ENCODE assay signal across 15 cellular contexts in genomic region chr3:106518516-106518915, GRCh38.
DNase-seq lines count a peak whose midpoint lies in the region; ATAC-seq and TF ChIP-seq lines count a peak whose summit lies in the region.
"Had no signal": no experiment of that assay in that cellular context is flagged by ENCODE, and none has a peak within 500 bp of the region (broad histone marks: within the 10 kb centered on the region; RNA-seq: fewer than 3 reads in every experiment).

No MANE protein-coding gene starts in this region.

- DNase-seq in A172 (ENCODE audit: low spot score) (peak; percentile 70), HFFc6 (peak; percentile 28), amniotic epithelial cell (ENCODE audit: low read depth) (peak; percentile 79), fibroblast of villous mesenchyme (ENCODE audit: low read depth) (peak; percentile 58), DMS 273 (lab: John Stamatoyannopoulos, UW; ENCODE audit: unreplicated experiment) (no peak)
- no peak for DNase-seq in effector memory CD8-positive, alpha-beta T cell
- DNase-seq: activated T-cell treated with anti-CD3 and anti-CD28 coated beads, Interleukin-2, amount 50 U/mL, for 24 hours; left lung; NCI-H1092; NCI-H2227 treated with DMSO at 0.1 percent for 48 hours; SJCRH30 had no signal

- peak overlapping the region; percentile 2; the same call in 1 of the 2 replicates for H3K27ac Mint-ChIP-seq in HFFc6
- H3K27ac Mint-ChIP-seq in effector memory CD8-positive, alpha-beta T cell = peak overlapping the region in 1 of 2 donors; percentile 55
- H3K27ac Mint-ChIP-seq: activated naive CD4-positive, alpha-beta T cell treated with anti-CD3 and anti-CD28 coated beads, Interleukin-2, amount 50 U/mL, for 72 hours; activated T-cell treated with anti-CD3 and anti-CD28 coated beads, Interleukin-2, amount 50 U/mL, for 24 hours; progenitor cell of endocrine pancreas had no signal

- H3K4me1 Mint-ChIP-seq in HFFc6 (ENCODE audit: low read depth) = peaks cover 17% of the 10 kb centered on the region
- H3K4me1 Mint-ChIP-seq in effector memory CD8-positive, alpha-beta T cell (ENCODE audit: low read depth in 2 of 2) = no peaks in the 10 kb centered on the region

- no peak overlapping the region for H3K4me3 Mint-ChIP-seq in HFFc6
- H3K4me3 Mint-ChIP-seq in effector memory CD8-positive, alpha-beta T cell = no peak overlapping the region
- H3K4me3 Mint-ChIP-seq: activated T-cell treated with anti-CD3 and anti-CD28 coated beads, Interleukin-2, amount 50 U/mL, for 24 hours had no signal

- H3K36me3 Mint-ChIP-seq in HFFc6 (ENCODE audit: low read depth) = peaks cover 4% of the 10 kb centered on the region; the same call in 1 of the 2 replicates
- H3K36me3 Mint-ChIP-seq in effector memory CD8-positive, alpha-beta T cell (ENCODE audit: insufficient read depth) = no peaks in the 10 kb centered on the region

- H3K9me3 Mint-ChIP-seq in HFFc6 = no peaks in the 10 kb centered on the region
- H3K9me3 Mint-ChIP-seq in effector memory CD8-positive, alpha-beta T cell = no peaks in the 10 kb centered on the region
- H3K9me3 Mint-ChIP-seq: activated T-cell treated with anti-CD3 and anti-CD28 coated beads, Interleukin-2, amount 50 U/mL, for 24 hours had no signal

- TF ChIP-seq CTCF in HFFc6 (IDR thresholded peaks at IDR 0.05) = no peak
- no peak for TF ChIP-seq CTCF in fibroblast of villous mesenchyme (IDR thresholded peaks at IDR 0.05; ENCODE audit: insufficient read depth, low read depth, low read length)

- ATAC-seq in HG03460 (IDR thresholded peaks at IDR 0.05; ENCODE audit: unreplicated experiment) (no peak), HG03095 (IDR thresholded peaks at IDR 0.05; ENCODE audit: unreplicated experiment) (no peak)
- ATAC-seq in effector memory CD8-positive, alpha-beta T cell (replicated peaks) = no peak
- ATAC-seq: activated naive CD4-positive, alpha-beta T cell treated with anti-CD3 and anti-CD28 coated beads, Interleukin-2, amount 50 U/mL, for 72 hours; left lung had no signal

- no peaks in the 10 kb centered on the region; the same call in 1 of the 2 replicates for H3K27me3 Mint-ChIP-seq in HFFc6 (ENCODE audit: insufficient read depth)
- H3K27me3 Mint-ChIP-seq in effector memory CD8-positive, alpha-beta T cell = no peaks in the 10 kb centered on the region
- H3K27me3 Mint-ChIP-seq: progenitor cell of endocrine pancreas had no signal

- H3K4me3 ChIP-seq in fibroblast of villous mesenchyme (ENCODE audit: low read depth, low read length) = no peak overlapping the region
- H3K4me3 ChIP-seq: left lung, SJCRH30 had no signal

Comparison
In these comparisons a context has a peak if more than half of its experiments do, and no peak if none do; other contexts are left out.
1. DNase-seq: peak in A172 (single experiment), HFFc6 (single experiment), amniotic epithelial cell (single experiment) and fibroblast of villous mesenchyme (single experiment); none in DMS 273 (single experiment) and effector memory CD8-positive, alpha-beta T cell (0 of 3).